ENCODE assay signal across 35 cellular contexts in genomic region chr19:9313756-9314155, GRCh38.
"Had no signal": no experiment of that assay in that cellular context is flagged by ENCODE, and none has a peak within 500 bp of the region (broad histone marks: within the 10 kb centered on the region; RNA-seq: fewer than 3 reads in every experiment).

No MANE protein-coding gene starts in this region.

- H3K9ac ChIP-seq: KMS-11 had no signal

- DNase-seq: Karpas-422, Kasumi-1, KBM-7, KG1, MG63, MM.1S, MV-4-11, NCI-H1048, NCI-H1092, NCI-H1092 treated with DMSO at 0.1 percent for 48 hours, NCI-H1105, NCI-H1105 treated with DMSO at 0.1 percent for 48 hours, NCI-H1417, NCI-H1417 treated with DMSO at 0.1 percent for 48 hours, NCI-H1436, NCI-H1436 treated with DMSO at 0.1 percent for 48 hours, NCI-H146, NCI-H1694, NCI-H1694 treated with DMSO at 0.1 percent for 48 hours, NCI-H187, NCI-H187 treated with DMSO at 0.1 percent for 48 hours, NCI-H1930, NCI-H2029, NCI-H2029 treated with DMSO at 0.1 percent for 48 hours, NCI-H2081, NCI-H2081 treated with DMSO at 0.1 percent for 48 hours, NCI-H2107, NCI-H2227 treated with DMSO at 0.1 percent for 48 hours, NCI-H226, NCI-H345, NCI-H446, NCI-H446 treated with DMSO at 0.1 percent for 48 hours, NCI-H510A, NCI-H510A treated with DMSO at 0.1 percent for 48 hours had no signal

- H3K27ac ChIP-seq: KMS-11 had no signal

- H3K27me3 ChIP-seq: MG63 had no signal

- H3K36me3 ChIP-seq: MG63 had no signal

- H3K4me2 ChIP-seq: KMS-11 had no signal

- H3K4me3 ChIP-seq: MG63 had no signal
